ENCODE assay signal across 19 cellular contexts in the genomic region with DNA sequence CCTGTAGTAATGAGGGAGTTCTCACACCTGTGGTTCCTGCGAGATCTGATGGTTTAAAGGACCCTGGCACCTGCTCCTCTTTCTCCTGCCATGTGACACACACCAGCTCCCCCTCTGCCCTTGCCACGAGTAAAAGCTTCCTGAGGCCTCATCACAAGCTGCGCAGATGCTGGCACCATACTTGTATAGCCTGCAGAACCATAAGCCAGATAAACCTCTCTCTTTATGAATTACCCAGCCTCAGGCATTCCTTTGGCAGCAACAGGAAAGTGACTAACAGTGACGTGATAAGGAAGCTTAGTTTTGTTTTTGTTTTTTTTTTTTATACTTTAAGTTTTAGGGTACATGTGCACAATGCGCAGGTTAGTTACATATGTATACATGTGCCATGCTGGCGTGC.
DNase-seq lines count a peak whose midpoint lies in the region; ATAC-seq, FAIRE-seq and TF ChIP-seq lines count a peak whose summit lies in the region.
"Had no signal": no experiment of that assay in that cellular context is flagged by ENCODE, and none has a peak within 500 bp of the region (broad histone marks: within the 10 kb centered on the region; RNA-seq: fewer than 3 reads in every experiment).

No MANE protein-coding gene starts in this region.

- H3K36me3 ChIP-seq in heart left ventricle (peaks cover 0 to 17% (median 0%) of the 10 kb centered on the region in 9 donors), astrocyte (ENCODE audit: insufficient read depth, low read length) (peaks cover 57% of the 10 kb centered on the region), subcutaneous abdominal adipose tissue (ENCODE audit: control insufficient read depth in 5 of 5, insufficient read depth in 5 of 5, low read length in 5 of 5) (peaks cover 0 to 7% (median 3%) of the 10 kb centered on the region in 5 donors)

- intact Hi-C loops in heart left ventricle (cut with DNase I) (loop anchor here in 5 of 10 donors (5.0 to 10.0 kb wide), 3 partner anchors 34 to 386 kb away; a partner anchor contains a TSS), Right ventricle myocardium inferior (cut with DNase I) (loop anchor here (10.0 kb wide), 1 partner anchor 376 kb away; no protein-coding TSS in a partner anchor)

- ATAC-seq in heart left ventricle (no peak), Right ventricle myocardium inferior (no peak)
- ATAC-seq: activated T-cell treated with anti-CD3 and anti-CD28 coated beads, Interleukin-2, amount 50 U/mL, for 72 hours; mucosa of descending colon; stimulated activated naive B cell treated with anti-CD40 and anti-IgM and Interleukin-4, amounts not matched to agents 10 μg/mL and 1 μg/mL and 100 μg/mL, for 72 hours had no signal

- H3K27me3 ChIP-seq in heart left ventricle = no peaks in the 10 kb centered on the region
- H3K27me3 ChIP-seq in astrocyte (ENCODE audit: insufficient read depth, low read length) = no peaks in the 10 kb centered on the region
- H3K27me3 ChIP-seq in subcutaneous abdominal adipose tissue (ENCODE audit: control insufficient read depth in 5 of 5, insufficient read depth in 4 of 5, low read length in 5 of 5) = no peaks in the 10 kb centered on the region

- no peak for DNase-seq in heart left ventricle
- no peak for DNase-seq in Right ventricle myocardium inferior (ENCODE audit: missing footprints)
- DNase-seq in astrocyte (ENCODE audit: low read depth) = peak; percentile 84
- DNase-seq in fibroblast of the aortic adventitia (ENCODE audit: low read depth) = peak; percentile 88
- no peak for DNase-seq in AG08395 (ENCODE audit: low spot score)
- no peak for DNase-seq in nucleus accumbens (lab: John Stamatoyannopoulos, UW)
- DNase-seq in epidermal melanocyte (ENCODE audit: insufficient read length, low spot score) = no peak
- DNase-seq: activated CD4-positive, alpha-beta T cell treated with anti-CD3 and anti-CD28 coated beads for 48 hours; activated T-cell treated with anti-CD3 and anti-CD28 coated beads, Interleukin-2, amount 50 U/mL, for 72 hours; aorta; DND-41; Kasumi-1; mucosa of descending colon; NCI-H2171 treated with DMSO at 0.1 percent for 48 hours; stimulated activated naive B cell treated with anti-CD40 and anti-IgM and Interleukin-4, amounts not matched to agents 10 μg/mL and 1 μg/mL and 100 μg/mL, for 72 hours had no signal

- H3K27ac Mint-ChIP-seq in astrocyte (ENCODE audit: unreplicated experiment) = no peak overlapping the region
- H3K27ac Mint-ChIP-seq: activated T-cell treated with anti-CD3 and anti-CD28 coated beads, Interleukin-2, amount 50 U/mL, for 72 hours; B cell; progenitor cell of endocrine pancreas; stimulated activated naive B cell treated with anti-CD40 and anti-IgM and Interleukin-4, amounts not matched to agents 10 μg/mL and 1 μg/mL and 100 μg/mL, for 72 hours had no signal

- H3K4me3 ChIP-seq in heart left ventricle (no peak overlapping the region), astrocyte (ENCODE audit: insufficient read depth, low read depth, low read length) (no peak overlapping the region), fibroblast of the aortic adventitia (ENCODE audit: low read depth, low read length) (no peak overlapping the region), subcutaneous abdominal adipose tissue (ENCODE audit: low read depth in 1 of 5, low read length in 5 of 5) (no peak overlapping the region)
- H3K4me3 ChIP-seq: mucosa of descending colon had no signal

- H3K9me3 Mint-ChIP-seq in astrocyte (ENCODE audit: unreplicated experiment) = peaks cover 7% of the 10 kb centered on the region
- H3K9me3 Mint-ChIP-seq: activated T-cell treated with anti-CD3 and anti-CD28 coated beads, Interleukin-2, amount 50 U/mL, for 72 hours; stimulated activated naive B cell treated with anti-CD40 and anti-IgM and Interleukin-4, amounts not matched to agents 10 μg/mL and 1 μg/mL and 100 μg/mL, for 72 hours had no signal

- WGBS in heart left ventricle, 4 donors = 83 to 89% (median 87%) methylated on average over 6 of the region's 6 CpGs

- no peak overlapping the region for H3K4me2 ChIP-seq in astrocyte (ENCODE audit: low read length)

- TF ChIP-seq CTCF in heart left ventricle (IDR thresholded peaks at IDR 0.05) (no peak), astrocyte (IDR thresholded peaks at IDR 0.05; ENCODE audit: insufficient read depth, low read depth, low read length) (no peak), fibroblast of the aortic adventitia (IDR thresholded peaks at IDR 0.05; ENCODE audit: insufficient read depth, low read length) (no peak)

- peaks cover 35% of the 10 kb centered on the region for H3K36me3 Mint-ChIP-seq in astrocyte (ENCODE audit: low read depth, unreplicated experiment)
- H3K36me3 Mint-ChIP-seq: stimulated activated naive B cell treated with anti-CD40 and anti-IgM and Interleukin-4, amounts not matched to agents 10 μg/mL and 1 μg/mL and 100 μg/mL, for 72 hours had no signal

- H3K9ac ChIP-seq in astrocyte (ENCODE audit: low read length) = no peak overlapping the region
- no peak overlapping the region for H3K9ac ChIP-seq in subcutaneous abdominal adipose tissue (ENCODE audit: low read length in 5 of 5)

- no peak overlapping the region for H3K4me3 Mint-ChIP-seq in astrocyte (ENCODE audit: unreplicated experiment)
- H3K4me3 Mint-ChIP-seq: activated T-cell treated with anti-CD3 and anti-CD28 coated beads, Interleukin-2, amount 50 U/mL, for 72 hours; B cell; stimulated activated naive B cell treated with anti-CD40 and anti-IgM and Interleukin-4, amounts not matched to agents 10 μg/mL and 1 μg/mL and 100 μg/mL, for 72 hours had no signal

- peaks cover 0 to 79% (median 42%) of the 10 kb centered on the region in 12 donors for H3K4me1 ChIP-seq in heart left ventricle
- peaks cover 50% of the 10 kb centered on the region for H3K4me1 ChIP-seq in astrocyte (ENCODE audit: insufficient read depth, low read length)
- peaks cover 23 to 72% (median 65%) of the 10 kb centered on the region in 5 donors for H3K4me1 ChIP-seq in subcutaneous abdominal adipose tissue (ENCODE audit: control insufficient read depth in 5 of 5, insufficient read depth in 5 of 5, low read length in 5 of 5)

- no peaks in the 10 kb centered on the region for H3K27me3 Mint-ChIP-seq in astrocyte (ENCODE audit: low read depth, unreplicated experiment)
- H3K27me3 Mint-ChIP-seq: progenitor cell of endocrine pancreas had no signal

- H3K79me2 ChIP-seq in astrocyte (ENCODE audit: insufficient read depth, low read length) = peaks cover 78% of the 10 kb centered on the region

- no peak for TF ChIP-seq POLR2A in heart left ventricle (IDR thresholded peaks at IDR 0.05)

- no peak overlapping the region for H2AFZ ChIP-seq in astrocyte (ENCODE audit: low read depth, low read length)

- no peak for FAIRE-seq in astrocyte (lab: Jason Lieb, UNC)
- FAIRE-seq: GM12891 had no signal

- no peaks in the 10 kb centered on the region for H4K20me1 ChIP-seq in astrocyte (ENCODE audit: insufficient read depth, low read length)

- peak overlapping the region in 7 of 12 donors; percentile 25 to 92 (median 85) for H3K27ac ChIP-seq in heart left ventricle
- peak overlapping the region; percentile 49 for H3K27ac ChIP-seq in astrocyte (ENCODE audit: low read depth, low read length)
- peak overlapping the region; percentile 85 for H3K27ac ChIP-seq in subcutaneous abdominal adipose tissue (ENCODE audit: low read depth, low read length)

- H3K9me3 ChIP-seq in heart left ventricle (no peaks in the 10 kb centered on the region), astrocyte (ENCODE audit: insufficient read depth, low read depth, low read length) (peaks cover 12% of the 10 kb centered on the region), subcutaneous abdominal adipose tissue (ENCODE audit: control insufficient read depth in 5 of 5, low read length in 5 of 5) (no peaks in the 10 kb centered on the region)
- H3K9me3 ChIP-seq: mucosa of descending colon had no signal

- peaks cover 77% of the 10 kb centered on the region for H3K4me1 Mint-ChIP-seq in astrocyte (ENCODE audit: low read depth, unreplicated experiment)
- H3K4me1 Mint-ChIP-seq: B cell had no signal

Comparison
In these comparisons a context has a peak if more than half of its experiments do, and no peak if none do; other contexts are left out.
1. DNase-seq: peak in astrocyte (single experiment) and fibroblast of the aortic adventitia (single experiment); none in heart left ventricle (0 of 5), Right ventricle myocardium inferior (single experiment), AG08395 (single experiment), nucleus accumbens (0 of 56) and epidermal melanocyte (single experiment).
2. Peak in every context shown above with its lines, with median percentiles within 50 percentile points of each other: H3K27ac ChIP-seq.